Comparison of ENCODE assay signal across 8 cellular contexts in genomic region chr19:10251792-10252694, GRCh38. TPM values are rescaled to one million over a fixed set of nuclear protein-coding genes. Genes with fewer than 3 reads are reported as not detected.
DNase-seq lines count a peak whose midpoint lies in the region; ATAC-seq, FAIRE-seq and TF ChIP-seq lines count a peak whose summit lies in the region.

TSS of gene MRPL4 (plus strand) at chr19:10252214. CDS start at chr19:10252254, 40 bp downstream.

- intact Hi-C loops in adrenal gland (cut with DNase I) = loop anchor here in 1 of 2 donors (10.0 kb wide), 1 partner anchor 317 kb away; the partner anchor contains the start of gene OLFM2
- intact Hi-C loops in heart left ventricle (cut with DNase I) = loop anchor here (1.0 to 10.0 kb wide), 10 partner anchors 23 to 321 kb away; partner anchors contain the start of genes DNMT1 (in 4 of the 10), EIF3G (in 2 of the 10), P2RY11 (in 2 of the 10) and PPAN (in 2 of the 10)
- intact Hi-C loops in posterior cingulate gyrus (cut with DNase I) = loop anchor here (5.0 kb wide), 3 partner anchors 60 to 320 kb away; partner anchors contain the start of genes DNMT1 and EIF3G

- peak; percentile 98 for FAIRE-seq in GM12892 (lab: Jason Lieb, UNC)

- ATAC-seq in HG02852 (IDR thresholded peaks at IDR 0.05; ENCODE audit: unreplicated experiment) (peak; percentile 83), heart left ventricle (peak; percentile 95 to 96 (median 96)), upper lobe of left lung (ENCODE audit: low FRiP score in 2 of 2) (peak; percentile 96 to 97)

- peak in 1 of 6 experiments; percentile 29 for TF ChIP-seq CTCF in adrenal gland (IDR thresholded peaks at IDR 0.05)
- no peak for TF ChIP-seq CTCF in heart left ventricle (IDR thresholded peaks at IDR 0.05)
- TF ChIP-seq CTCF in upper lobe of left lung (IDR thresholded peaks at IDR 0.05) = peak in 4 of 6 experiments; percentile 30 to 52 (median 48)

- H3K36me3 ChIP-seq in adrenal gland (replicated peaks in 1 of 2) = peaks cover 0 to 30% of the 10 kb centered on the region in 2 donors
- peaks cover 0 to 38% (median 36%) of the 10 kb centered on the region in 9 donors for H3K36me3 ChIP-seq in heart left ventricle
- H3K36me3 ChIP-seq in upper lobe of left lung = peaks cover 0 to 33% (median 26%) of the 10 kb centered on the region in 4 donors

- H3K9me3 ChIP-seq in adrenal gland (replicated peaks in 1 of 3) (no peaks in the 10 kb centered on the region), heart left ventricle (no peaks in the 10 kb centered on the region), upper lobe of left lung (no peaks in the 10 kb centered on the region)

- peak in 1 of 4 donors; percentile 24 for TF ChIP-seq EP300 in upper lobe of left lung (IDR thresholded peaks at IDR 0.05)

- H3K4me3 ChIP-seq in adrenal gland = peak within 1 kb of the TSS; percentile 21 to 89 (median 81)
- peak within 1 kb of the TSS; percentile 60 to 99 (median 84) for H3K4me3 ChIP-seq in heart left ventricle
- peak within 1 kb of the TSS; percentile 75 to 96 (median 90) for H3K4me3 ChIP-seq in upper lobe of left lung

- peak; percentile 91 for DNase-seq in GM12892 (ENCODE audit: insufficient read length)
- peak; percentile 99 for DNase-seq in NCI-H146 (lab: John Stamatoyannopoulos, UW)
- DNase-seq in T-helper 1 cell = peak; percentile 89 to 98 (median 96)
- DNase-seq in adrenal gland = peak; percentile 95 to 99 (median 98)
- peak; percentile 94 to 98 (median 98) for DNase-seq in heart left ventricle
- DNase-seq in posterior cingulate gyrus = peak; percentile 89 to 99 (median 94)
- DNase-seq in upper lobe of left lung = peak; percentile 96 to 99

- H3K4me1 ChIP-seq in adrenal gland (replicated peaks in 1 of 2) (peaks cover 6 to 13% of the 10 kb centered on the region in 2 donors), heart left ventricle (peaks cover 0 to 22% (median 8%) of the 10 kb centered on the region in 12 donors), upper lobe of left lung (peaks cover 13 to 28% (median 15%) of the 10 kb centered on the region in 4 donors)

- WGBS in adrenal gland, 4 donors = 0 to 1% (median 0%) methylated on average over 12 to 77 of the region's 77 CpGs
- 0 to 3% (median 1%) methylated on average over 13 to 77 of the region's 77 CpGs for WGBS in heart left ventricle, 4 donors
- 0 to 1% methylated on average over 9 to 17 of the region's 77 CpGs for WGBS in upper lobe of left lung, 2 donors

- TF ChIP-seq POLR2A in GM12892 (IDR thresholded peaks at IDR 0.05; ENCODE audit: low read depth, low read length) (peak; percentile 86), adrenal gland (IDR thresholded peaks at IDR 0.05) (peak; percentile 52 to 56), heart left ventricle (IDR thresholded peaks at IDR 0.05) (peak in 1 of 2 donors; percentile 77), upper lobe of left lung (IDR thresholded peaks at IDR 0.05) (peak in 3 of 4 donors; percentile 45 to 76 (median 68))

- H3K27me3 ChIP-seq in adrenal gland = no peaks in the 10 kb centered on the region
- no peaks in the 10 kb centered on the region for H3K27me3 ChIP-seq in heart left ventricle
- no peaks in the 10 kb centered on the region for H3K27me3 ChIP-seq in upper lobe of left lung

- H3K27ac ChIP-seq in adrenal gland (peak within 1 kb of the TSS in 4 of 5 donors; percentile 57 to 86 (median 73)), heart left ventricle (peak within 1 kb of the TSS; percentile 2 to 93 (median 84)), upper lobe of left lung (peak within 1 kb of the TSS; percentile 77 to 91 (median 86))

RNA-seq across cellular contexts. Expression of gene MRPL4, which starts in this region (rescaled TPM):
- polyA plus RNA-seq in GM12892 (2012; ENCODE audit: missing spikeins) = 49.2 TPM
- total RNA-seq in adrenal gland = 100 to 1,000 TPM in 1 of 8 donors, 10 to 100 TPM in 7; 43.7 to 123 (median 86.0) TPM
- 10 to 100 TPM; 33.4 to 56.4 (median 43.8) TPM for polyA plus RNA-seq in adrenal gland
- total RNA-seq in heart left ventricle = 100 to 1,000 TPM in 2 of 9 donors, 10 to 100 TPM in 7; 53.7 to 110 (median 68.2) TPM
- 100 to 1,000 TPM in 1 of 2 donors, 10 to 100 TPM in 1; 37.7 to 123 TPM for polyA plus RNA-seq in heart left ventricle
- 10 to 100 TPM; 23.0 to 70.8 (median 45.0) TPM for total RNA-seq in upper lobe of left lung

Comparison
In these comparisons a context has a peak if more than half of its experiments do, and no peak if none do; other contexts are left out.
1. Peak in every context shown above with its lines: DNase-seq, ATAC-seq, H3K4me3 ChIP-seq and H3K27ac ChIP-seq.
2. CTCF ChIP-seq: peak in upper lobe of left lung (4 of 6); none in heart left ventricle (0 of 12).